Comparison of ENCODE assay signal across 8 cellular contexts in genomic region chr18:3771121-3771971, GRCh38.
DNase-seq lines count a peak whose midpoint lies in the region; ATAC-seq, FAIRE-seq and TF ChIP-seq lines count a peak whose summit lies in the region.

No MANE protein-coding gene starts in this region.

- no peak overlapping the region for H3K27ac Mint-ChIP-seq in activated B cell treated with CpG ODN at 0.5 μM for 24 hours

- intact Hi-C loops in activated B cell treated with CpG ODN at 0.5 μM for 24 hours (cut with micrococcal nuclease): loop anchor here (1.0 kb wide), 1 partner anchor 227 kb away; no protein-coding TSS in a partner anchor

- H3K27me3 Mint-ChIP-seq in activated B cell treated with CpG ODN at 0.5 μM for 24 hours: peaks cover 33% of the 10 kb centered on the region

- no peaks in the 10 kb centered on the region for H3K36me3 Mint-ChIP-seq in activated B cell treated with CpG ODN at 0.5 μM for 24 hours (ENCODE audit: low read depth)

- H3K9ac ChIP-seq in keratinocyte (ENCODE audit: control insufficient read depth, extremely low read depth, insufficient read depth, low read length): peak overlapping the region; percentile 34

- peak; percentile 65 for FAIRE-seq in GM12892 (lab: Jason Lieb, UNC)
- FAIRE-seq in keratinocyte (lab: Jason Lieb, UNC): peak; percentile 48

- peak; percentile 62 for DNase-seq in GM12892 (ENCODE audit: insufficient read length)
- DNase-seq in NCI-H146 treated with DMSO at 0.1 percent for 48 hours (lab: John Stamatoyannopoulos, UW; ENCODE audit: unreplicated experiment): peak; percentile 83
- DNase-seq in activated B cell treated with CpG ODN at 0.5 μM for 24 hours: peak; percentile 52
- peak in 60 of 61 donors; percentile 5 to 89 (median 68) for DNase-seq in caudate nucleus (lab: John Stamatoyannopoulos, UW)
- peak; percentile 41 for DNase-seq in keratinocyte (ENCODE audit: low read depth, low spot score)
- DNase-seq in stimulated activated CD4-positive, alpha-beta T cell treated with anti-CD3 and anti-CD28 coated beads, Interleukin-12 subunit alpha, Interleukin-12 subunit beta, amount 100 ng/mL, for 24 hours (ENCODE audit: low read depth in 2 of 2): peak; percentile 57 to 82

- H3K4me3 ChIP-seq in keratinocyte (ENCODE audit: control insufficient read depth in 2 of 3, extremely low read depth in 1 of 3, insufficient read depth in 2 of 3, low read depth in 1 of 3, low read length in 3 of 3): peak overlapping the region in 2 of 3 experiments; percentile 60 to 65

- H3K36me3 ChIP-seq in keratinocyte (ENCODE audit: control insufficient read depth in 2 of 2, extremely low read depth in 1 of 2, insufficient read depth in 2 of 2, low read length in 2 of 2): no peaks in the 10 kb centered on the region

- TF ChIP-seq CTCF in activated B cell treated with CpG ODN at 0.5 μM for 24 hours (IDR thresholded peaks at IDR 0.05) (no peak), keratinocyte (optimal IDR thresholded peaks at IDR 0.05 in 1 of 3, IDR thresholded peaks at IDR 0.05 in 1 of 3, conservative IDR thresholded peaks at IDR 0.05 in 1 of 3; ENCODE audit: extremely low read depth in 1 of 3, insufficient read depth in 2 of 3, low read length in 3 of 3) (peak; percentile 73 to 98 (median 94))

- peaks cover 4% of the 10 kb centered on the region for H3K4me1 ChIP-seq in keratinocyte (ENCODE audit: control insufficient read depth, extremely low read depth, insufficient read depth, low read length)

- no peaks in the 10 kb centered on the region for H3K79me2 ChIP-seq in keratinocyte (ENCODE audit: control insufficient read depth, insufficient read depth, low read length)

- peak overlapping the region; percentile 86 for H3K4me2 ChIP-seq in keratinocyte (ENCODE audit: control insufficient read depth, extremely low read depth, insufficient read depth, low read depth, low read length)

- no peaks in the 10 kb centered on the region for H3K9me1 ChIP-seq in keratinocyte (ENCODE audit: control insufficient read depth, extremely low read depth, insufficient read depth, low read length)

- H3K9me3 Mint-ChIP-seq in activated B cell treated with CpG ODN at 0.5 μM for 24 hours: peaks cover 2% of the 10 kb centered on the region

- peak overlapping the region; percentile 91 for H2AFZ ChIP-seq in keratinocyte (ENCODE audit: control insufficient read depth, low read length)

- POLR2A ChIA-PET in activated B cell treated with CpG ODN at 0.5 μM for 24 hours (lab: Charles Lee): no interaction called here

- no peaks in the 10 kb centered on the region for H3K27me3 ChIP-seq in keratinocyte (ENCODE audit: control insufficient read depth, extremely low read depth, insufficient read depth, low read length)

- no peaks in the 10 kb centered on the region for H3K9me3 ChIP-seq in keratinocyte (ENCODE audit: control insufficient read depth, low read depth, low read length)

- peak; percentile 98 for ATAC-seq in HG02642 (IDR thresholded peaks at IDR 0.05; ENCODE audit: poor library complexity, unreplicated experiment)
- ATAC-seq in activated B cell treated with CpG ODN at 0.5 μM for 24 hours (ENCODE audit: low read depth): peak; percentile 86
- no peak for ATAC-seq in HG03025 (IDR thresholded peaks at IDR 0.05; ENCODE audit: low FRiP score, unreplicated experiment)

- peak overlapping the region; percentile 65 for H3K27ac ChIP-seq in caudate nucleus (ENCODE audit: low read depth, low read length)
- peak overlapping the region; percentile 34 for H3K27ac ChIP-seq in keratinocyte (ENCODE audit: control insufficient read depth, insufficient read depth, low read length)

- no peak for TF ChIP-seq POLR2A in GM12892 (IDR thresholded peaks at IDR 0.05; ENCODE audit: low read depth, low read length)

- peak overlapping the region; percentile 24 for H3K4me3 Mint-ChIP-seq in activated B cell treated with CpG ODN at 0.5 μM for 24 hours

- peaks cover 10% of the 10 kb centered on the region for H3K4me1 Mint-ChIP-seq in activated B cell treated with CpG ODN at 0.5 μM for 24 hours

- CTCF ChIA-PET in activated B cell treated with CpG ODN at 0.5 μM for 24 hours (lab: Charles Lee): interaction anchor here (0.7 to 2.3 kb wide), 4 partner anchors 17 to 298 kb away, joined by 3 to 10 read pairs (median 4); no protein-coding TSS in a partner anchor

- dilution Hi-C loops in keratinocyte (cut with MboI; ENCODE audit: extremely low pct_ligation_motif_present, low sequenced_read_pairs): no loop called here

- H4K20me1 ChIP-seq in keratinocyte (ENCODE audit: control insufficient read depth, extremely low read depth, insufficient read depth, low read length): no peaks in the 10 kb centered on the region
